Comparison of ENCODE assay signal across 8 cellular contexts in genomic region chr1:228471762-228472398, GRCh38. TPM values are rescaled to one million over a fixed set of nuclear protein-coding genes. Genes with fewer than 3 reads are reported as not detected.
DNase-seq lines count a peak whose midpoint lies in the region; ATAC-seq and TF ChIP-seq lines count a peak whose summit lies in the region.

No MANE protein-coding gene starts in this region.

- no peak for TF ChIP-seq POLR2A in testis (IDR thresholded peaks at IDR 0.05)
- TF ChIP-seq POLR2A in GM18505 (IDR thresholded peaks at IDR 0.05; ENCODE audit: borderline replicate concordance, extremely low read depth, insufficient read depth, insufficient read length): no peak

- no peaks in the 10 kb centered on the region for H3K36me3 ChIP-seq in cardiac muscle cell
- H3K36me3 ChIP-seq in testis (ENCODE audit: low read depth, missing control alignments): no peaks in the 10 kb centered on the region

- POLR2A ChIA-PET in T-cell (lab: Charles Lee): interaction anchor here in 1 of 2 donors (0.6 kb wide), 1 partner anchor 859 kb away, joined by 3 read pairs; no protein-coding TSS in a partner anchor

- no peak overlapping the region for H3K4me3 ChIP-seq in cardiac muscle cell
- H3K4me3 ChIP-seq in Jurkat, Clone E6-1 (ENCODE audit: low read length): no peak overlapping the region
- H3K4me3 ChIP-seq in foreskin fibroblast (ENCODE audit: low read depth in 1 of 2, low read length in 2 of 2): no peak overlapping the region
- no peak overlapping the region for H3K4me3 ChIP-seq in testis

- CTCF ChIA-PET in T-cell (lab: Charles Lee): interaction anchor here (0.6 to 1.4 kb wide), 6 partner anchors 13 to 110 kb away, joined by 3 to 8 read pairs (median 4); no protein-coding TSS in a partner anchor

- intact Hi-C loops in Right ventricle myocardium inferior (cut with DNase I) (no loop called here), testis (cut with DNase I; ENCODE audit: low total_unique reads) (no loop called here)

- no peaks in the 10 kb centered on the region for H3K9me3 Mint-ChIP-seq in T-cell

- TF ChIP-seq CTCF in cardiac muscle cell (IDR thresholded peaks at IDR 0.05; ENCODE audit: low read depth, low read length): peak; percentile 66
- TF ChIP-seq CTCF in foreskin fibroblast (IDR thresholded peaks at IDR 0.05; ENCODE audit: low read depth, low read length): peak; percentile 36
- TF ChIP-seq CTCF in testis (IDR thresholded peaks at IDR 0.05): peak in 2 of 3 experiments; percentile 4 to 28

- peaks cover 5 to 9% (median 6%) of the 10 kb centered on the region in 3 donors for H3K4me1 Mint-ChIP-seq in T-cell

- no peak overlapping the region for H3K4me3 Mint-ChIP-seq in T-cell

- H3K4me1 ChIP-seq in cardiac muscle cell (ENCODE audit: low read depth): no peaks in the 10 kb centered on the region
- peaks cover 5% of the 10 kb centered on the region for H3K4me1 ChIP-seq in testis

- H3K27me3 Mint-ChIP-seq in T-cell: peaks cover 33 to 38% of the 10 kb centered on the region in 2 donors

- H3K27ac ChIP-seq in cardiac muscle cell (no peak overlapping the region), testis (no peak overlapping the region)

- H3K9me3 ChIP-seq in cardiac muscle cell (ENCODE audit: low read depth) (no peaks in the 10 kb centered on the region), testis (no peaks in the 10 kb centered on the region)

- peak; percentile 70 to 71 for DNase-seq in cardiac muscle cell (ENCODE audit: low read depth in 1 of 2, low spot score in 1 of 2)
- DNase-seq in Right ventricle myocardium inferior (ENCODE audit: missing footprints): no peak
- DNase-seq in Jurkat, Clone E6-1 (ENCODE audit: low read depth, low spot score): peak; percentile 64
- no peak for DNase-seq in T-cell
- peak in 1 of 2 donors; percentile 38 for DNase-seq in foreskin fibroblast
- DNase-seq in testis: no peak
- no peak for DNase-seq in NCI-H2227 (lab: John Stamatoyannopoulos, UW; ENCODE audit: unreplicated experiment)

- ATAC-seq in Right ventricle myocardium inferior: no peak
- ATAC-seq in T-cell (replicated peaks in 1 of 4): peak; percentile 40 to 67 (median 58)
- ATAC-seq in GM18505 (IDR thresholded peaks at IDR 0.05; ENCODE audit: unreplicated experiment): no peak

- H3K27ac Mint-ChIP-seq in T-cell: no peak overlapping the region

- H3K27me3 ChIP-seq in cardiac muscle cell (peaks cover 33% of the 10 kb centered on the region), testis (no peaks in the 10 kb centered on the region)

- WGBS in testis, 2 donors: 48 to 50% methylated on average over 5 of the region's 5 CpGs

- H3K36me3 Mint-ChIP-seq in T-cell: no peaks in the 10 kb centered on the region

RNA-seq across cellular contexts. Expression of gene RNF187, which starts 15.3 kb away (rescaled TPM):
- total RNA-seq in cardiac muscle cell: 86.5 and 119 TPM in 2 replicates
- 160 and 213 TPM in 2 replicates for polyA plus RNA-seq in cardiac muscle cell
- 85.4 TPM for total RNA-seq in Right ventricle myocardium inferior
- 120 TPM for polyA plus RNA-seq in Jurkat, Clone E6-1 (2012; ENCODE audit: insufficient read depth, insufficient read length)
- 100 to 1,000 TPM in 2 of 5 donors, 10 to 100 TPM in 3; 59.6 to 105 (median 94.9) TPM for total RNA-seq in T-cell
- 100 to 1,000 TPM in 1 of 2 donors, 10 to 100 TPM in 1; 86.8 to 109 TPM for total RNA-seq in testis
- 49.3 TPM for polyA plus RNA-seq in testis (ENCODE audit: insufficient read depth, low read depth, low replicate concordance)

RNA-seq across cellular contexts. Expression of gene TRIM17, which starts 55.2 kb away (rescaled TPM):
- total RNA-seq in cardiac muscle cell (6.7 and 17.9 TPM in 2 replicates), Right ventricle myocardium inferior (0.38 TPM), T-cell (1 to 10 TPM in 4 of 5 donors, under 1 TPM in 1; 0.90 to 4.7 (median 1.7) TPM), testis (10 to 100 TPM; 21.4 to 33.6 TPM)
- polyA plus RNA-seq in cardiac muscle cell (11.8 and 15.0 TPM in 2 replicates), testis (ENCODE audit: insufficient read depth, low read depth, low replicate concordance) (37.4 TPM)
- polyA plus RNA-seq in Jurkat, Clone E6-1 (2012; ENCODE audit: insufficient read depth, insufficient read length): not detected

Comparison
In these comparisons a context has a peak if more than half of its experiments do, and no peak if none do; other contexts are left out.
1. DNase-seq: peak in cardiac muscle cell (2 of 2) and Jurkat, Clone E6-1 (single experiment); none in Right ventricle myocardium inferior (single experiment), T-cell (0 of 34), testis (single experiment) and NCI-H2227 (single experiment).
2. CTCF ChIP-seq: peak in every context shown above with its lines; median percentile 66 in cardiac muscle cell; 36 in foreskin fibroblast; 16 in testis.
3. ATAC-seq: peak in T-cell (4 of 4); none in Right ventricle myocardium inferior (single experiment) and GM18505 (single experiment).